Comparison of ENCODE assay signal across 2 cellular contexts in the genomic region with DNA sequence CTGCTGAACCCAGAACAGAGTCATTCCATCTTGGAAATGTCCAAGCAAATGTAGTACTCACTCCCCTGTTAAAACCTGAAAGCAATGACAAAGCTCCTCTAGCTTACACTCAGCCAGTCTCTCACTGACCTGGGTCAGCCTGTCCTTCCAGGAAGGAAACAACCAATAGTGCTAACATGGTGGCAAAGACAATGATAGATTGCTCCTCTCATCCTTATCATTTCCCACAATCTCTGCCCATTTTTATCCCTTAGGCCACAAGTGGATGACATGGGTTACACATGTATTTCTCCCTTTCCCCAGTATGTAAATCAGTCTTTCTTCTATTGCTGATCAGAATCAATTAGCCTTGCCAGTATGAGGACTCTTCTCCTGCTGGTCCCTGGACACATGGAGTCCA.
A peak's percentile ranks its signal among the peaks of the same experiment; 100 is the strongest.
TF ChIP-seq lines count a peak whose summit lies in the region.

No MANE protein-coding gene starts in this region.

TF ChIP-seq in K562, 482 proteins besides CTCF, POLR2A, EP300 and RAD21 (continued from another document):
- TF ChIP-seq, protein P1, sequence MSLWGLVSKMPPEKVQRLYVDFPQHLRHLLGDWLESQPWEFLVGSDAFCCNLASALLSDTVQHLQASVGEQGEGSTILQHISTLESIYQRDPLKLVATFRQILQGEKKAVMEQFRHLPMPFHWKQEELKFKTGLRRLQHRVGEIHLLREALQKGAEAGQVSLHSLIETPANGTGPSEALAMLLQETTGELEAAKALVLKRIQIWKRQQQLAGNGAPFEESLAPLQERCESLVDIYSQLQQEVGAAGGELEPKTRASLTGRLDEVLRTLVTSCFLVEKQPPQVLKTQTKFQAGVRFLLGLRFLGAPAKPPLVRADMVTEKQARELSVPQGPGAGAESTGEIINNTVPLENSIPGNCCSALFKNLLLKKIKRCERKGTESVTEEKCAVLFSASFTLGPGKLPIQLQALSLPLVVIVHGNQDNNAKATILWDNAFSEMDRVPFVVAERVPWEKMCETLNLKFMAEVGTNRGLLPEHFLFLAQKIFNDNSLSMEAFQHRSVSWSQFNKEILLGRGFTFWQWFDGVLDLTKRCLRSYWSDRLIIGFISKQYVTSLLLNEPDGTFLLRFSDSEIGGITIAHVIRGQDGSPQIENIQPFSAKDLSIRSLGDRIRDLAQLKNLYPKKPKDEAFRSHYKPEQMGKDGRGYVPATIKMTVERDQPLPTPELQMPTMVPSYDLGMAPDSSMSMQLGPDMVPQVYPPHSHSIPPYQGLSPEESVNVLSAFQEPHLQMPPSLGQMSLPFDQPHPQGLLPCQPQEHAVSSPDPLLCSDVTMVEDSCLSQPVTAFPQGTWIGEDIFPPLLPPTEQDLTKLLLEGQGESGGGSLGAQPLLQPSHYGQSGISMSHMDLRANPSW (CRISPR knock-in tag; IDR thresholded peaks at IDR 0.05), result no peak
- no peak for TF ChIP-seq MTA3 (IDR thresholded peaks at IDR 0.05; ENCODE audit: borderline replicate concordance)
- TF ChIP-seq, protein P2, sequence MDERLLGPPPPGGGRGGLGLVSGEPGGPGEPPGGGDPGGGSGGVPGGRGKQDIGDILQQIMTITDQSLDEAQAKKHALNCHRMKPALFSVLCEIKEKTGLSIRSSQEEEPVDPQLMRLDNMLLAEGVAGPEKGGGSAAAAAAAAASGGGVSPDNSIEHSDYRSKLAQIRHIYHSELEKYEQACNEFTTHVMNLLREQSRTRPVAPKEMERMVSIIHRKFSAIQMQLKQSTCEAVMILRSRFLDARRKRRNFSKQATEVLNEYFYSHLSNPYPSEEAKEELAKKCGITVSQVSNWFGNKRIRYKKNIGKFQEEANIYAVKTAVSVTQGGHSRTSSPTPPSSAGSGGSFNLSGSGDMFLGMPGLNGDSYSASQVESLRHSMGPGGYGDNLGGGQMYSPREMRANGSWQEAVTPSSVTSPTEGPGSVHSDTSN (CRISPR knock-in tag; IDR thresholded peaks at IDR 0.05; ENCODE audit: low read depth), result no peak
- TF ChIP-seq, protein P2 (tag; conservative IDR thresholded peaks at IDR 0.05; ENCODE audit: low read depth), result peak; percentile 59
- no peak for TF ChIP-seq JUND (IDR thresholded peaks at IDR 0.05; ENCODE audit: borderline replicate concordance, low read depth, low read length)
- 0 out of 3 replicates have a peak, but pooled peaks have one; percentile 23 for TF ChIP-seq JUND (tag; IDR thresholded peaks at IDR 0.05; ENCODE audit: borderline replicate concordance, low read depth, low read length)

TF ChIP-seq in endothelial cell of umbilical vein, 7 proteins besides CTCF, POLR2A, EP300 and RAD21 (continued from another document):
- no peak for TF ChIP-seq EZH2 (IDR thresholded peaks at IDR 0.05; ENCODE audit: borderline replicate concordance, low read depth, low read length, severe bottlenecking)
- TF ChIP-seq GATA2 (IDR thresholded peaks at IDR 0.05; ENCODE audit: insufficient read depth, insufficient read length, low read depth, low read length), result peak; percentile 27
- no peak for TF ChIP-seq MAX (IDR thresholded peaks at IDR 0.05; ENCODE audit: insufficient read depth, insufficient read length)
